In genomic region chr16:85015481-85016177, GRCh38 we compare ENCODE assay signal across 1 cellular context.
TF ChIP-seq lines count a peak whose summit lies in the region.

No MANE protein-coding gene starts in this region.

TF ChIP-seq in SK-N-SH treated with all-trans-retinoic acid at 6 μM for 48 hours, 23 proteins besides CTCF, POLR2A, EP300 and RAD21 (continued from another document):
- TF ChIP-seq, protein P1, sequence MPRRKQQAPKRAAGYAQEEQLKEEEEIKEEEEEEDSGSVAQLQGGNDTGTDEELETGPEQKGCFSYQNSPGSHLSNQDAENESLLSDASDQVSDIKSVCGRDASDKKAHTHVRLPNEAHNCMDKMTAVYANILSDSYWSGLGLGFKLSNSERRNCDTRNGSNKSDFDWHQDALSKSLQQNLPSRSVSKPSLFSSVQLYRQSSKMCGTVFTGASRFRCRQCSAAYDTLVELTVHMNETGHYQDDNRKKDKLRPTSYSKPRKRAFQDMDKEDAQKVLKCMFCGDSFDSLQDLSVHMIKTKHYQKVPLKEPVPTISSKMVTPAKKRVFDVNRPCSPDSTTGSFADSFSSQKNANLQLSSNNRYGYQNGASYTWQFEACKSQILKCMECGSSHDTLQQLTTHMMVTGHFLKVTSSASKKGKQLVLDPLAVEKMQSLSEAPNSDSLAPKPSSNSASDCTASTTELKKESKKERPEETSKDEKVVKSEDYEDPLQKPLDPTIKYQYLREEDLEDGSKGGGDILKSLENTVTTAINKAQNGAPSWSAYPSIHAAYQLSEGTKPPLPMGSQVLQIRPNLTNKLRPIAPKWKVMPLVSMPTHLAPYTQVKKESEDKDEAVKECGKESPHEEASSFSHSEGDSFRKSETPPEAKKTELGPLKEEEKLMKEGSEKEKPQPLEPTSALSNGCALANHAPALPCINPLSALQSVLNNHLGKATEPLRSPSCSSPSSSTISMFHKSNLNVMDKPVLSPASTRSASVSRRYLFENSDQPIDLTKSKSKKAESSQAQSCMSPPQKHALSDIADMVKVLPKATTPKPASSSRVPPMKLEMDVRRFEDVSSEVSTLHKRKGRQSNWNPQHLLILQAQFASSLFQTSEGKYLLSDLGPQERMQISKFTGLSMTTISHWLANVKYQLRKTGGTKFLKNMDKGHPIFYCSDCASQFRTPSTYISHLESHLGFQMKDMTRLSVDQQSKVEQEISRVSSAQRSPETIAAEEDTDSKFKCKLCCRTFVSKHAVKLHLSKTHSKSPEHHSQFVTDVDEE (CRISPR knock-in tag; IDR thresholded peaks at IDR 0.05), result no peak
